ENCODE assay signal across 8 cellular contexts in genomic region chr7:36258510-36259259, GRCh38.
DNase-seq lines count a peak whose midpoint lies in the region; ATAC-seq and TF ChIP-seq lines count a peak whose summit lies in the region.
"Not testable (repeated sequence)": the region's sequence is repeated elsewhere in the genome, so short reads cannot be mapped to it uniquely, and the experiment has no call there.

No MANE protein-coding gene starts in this region.

- not testable (repeated sequence) for H3K27me3 Mint-ChIP-seq in HFFc6 (ENCODE audit: insufficient read depth)

- not testable (repeated sequence) for H3K36me3 ChIP-seq in Peyer's patch; brain microvascular endothelial cell (replicated peaks); left lung

- H3K27ac Mint-ChIP-seq in HFFc6, result peak overlapping the region; percentile 38; the same call in 1 of the 2 replicates

- H3K27ac ChIP-seq in Peyer's patch, brain microvascular endothelial cell, left lung: not testable (repeated sequence)

- peaks cover 0 to 45% (median under 1%) of the 10 kb centered on the region in 4 donors for H3K4me1 ChIP-seq in Peyer's patch
- H3K4me1 ChIP-seq in left lung, result peaks cover 25 to 44% of the 10 kb centered on the region in 2 donors

- not testable (repeated sequence) for H3K9me3 ChIP-seq in Peyer's patch
- H3K9me3 ChIP-seq in left lung, result peaks cover 0 to 12% of the 10 kb centered on the region in 2 donors

- not testable (repeated sequence) for H3K27me3 ChIP-seq in Peyer's patch; brain microvascular endothelial cell (replicated peaks); left lung

- peaks cover 18% of the 10 kb centered on the region for H3K36me3 Mint-ChIP-seq in HFFc6 (ENCODE audit: low read depth)

- not testable (repeated sequence) for H3K4me3 Mint-ChIP-seq in HFFc6

- in situ Hi-C loops in brain microvascular endothelial cell (cut with HindIII; ENCODE audit: low pct_ligation_motif_present, low sequenced_read_pairs), result not testable (repeated sequence)

- H3K9me3 Mint-ChIP-seq in HFFc6, result not testable (repeated sequence)

- peak; percentile 69 for DNase-seq in Ammon's horn (ENCODE audit: low spot score)
- DNase-seq in HFFc6, result peak; percentile 48
- DNase-seq in NCI-H2107 (lab: John Stamatoyannopoulos, UW), result peak; percentile 72
- peak in 2 of 3 donors; percentile 82 to 86 for DNase-seq in Peyer's patch
- DNase-seq in brain microvascular endothelial cell, result peak; percentile 87
- DNase-seq in foreskin fibroblast, result peak; percentile 44 to 72
- peak; percentile 83 to 87 for DNase-seq in left lung
- DNase-seq in renal cortical epithelial cell (ENCODE audit: low read depth), result peak; percentile 90

- intact Hi-C loops in left lung (cut with DNase I), result not testable (repeated sequence)

- peak; percentile 98 for ATAC-seq in left lung

- TF ChIP-seq CTCF in HFFc6 (IDR thresholded peaks at IDR 0.05); Peyer's patch (IDR thresholded peaks at IDR 0.05); brain microvascular endothelial cell (IDR thresholded peaks at IDR 0.05; ENCODE audit: low read depth, low read length, missing control alignments); foreskin fibroblast (IDR thresholded peaks at IDR 0.05; ENCODE audit: low read depth, low read length); left lung (IDR thresholded peaks at IDR 0.05): not testable (repeated sequence)

- not testable (repeated sequence) for H3K4me3 ChIP-seq in Peyer's patch; foreskin fibroblast (ENCODE audit: low read depth in 1 of 2, low read length in 2 of 2); left lung
- peak overlapping the region; percentile 22 for H3K4me3 ChIP-seq in brain microvascular endothelial cell (ENCODE audit: low read depth, low read length)

- peaks cover 37% of the 10 kb centered on the region for H3K4me1 Mint-ChIP-seq in HFFc6 (ENCODE audit: low read depth)

- not testable (repeated sequence) for TF ChIP-seq POLR2A in Peyer's patch (IDR thresholded peaks at IDR 0.05)
